Comparison of ENCODE assay signal across 2 cellular contexts in genomic region chr16:87764600-87765472, GRCh38.
TF ChIP-seq lines count a peak whose summit lies in the region.

No MANE protein-coding gene starts in this region.

TF ChIP-seq in IMR-90, 13 proteins besides CTCF, POLR2A, EP300 and RAD21:
- no peak for TF ChIP-seq ELK1 (IDR thresholded peaks at IDR 0.05; ENCODE audit: borderline replicate concordance, low read depth, low read length)
- TF ChIP-seq FOS (IDR thresholded peaks at IDR 0.05; ENCODE audit: low read depth, low read length), result no peak
- TF ChIP-seq BHLHE40 (IDR thresholded peaks at IDR 0.05; ENCODE audit: low read depth, low read length), result no peak
- no peak for TF ChIP-seq CHD1 (IDR thresholded peaks at IDR 0.05; ENCODE audit: low read depth, low read length)
- TF ChIP-seq RCOR1 (IDR thresholded peaks at IDR 0.05; ENCODE audit: insufficient replicate concordance, low read length), result no peak
- TF ChIP-seq MXI1 (IDR thresholded peaks at IDR 0.05; ENCODE audit: borderline replicate concordance, low read depth, low read length), result no peak
- no peak for TF ChIP-seq NFE2L2 (IDR thresholded peaks at IDR 0.05; ENCODE audit: low read depth, low read length)
- no peak for TF ChIP-seq CEBPB (IDR thresholded peaks at IDR 0.05; ENCODE audit: low read depth, low read length)

TF ChIP-seq in GM12878, 131 proteins besides CTCF, POLR2A, EP300 and RAD21 (continued from another document):
- TF ChIP-seq YY1 (IDR thresholded peaks at IDR 0.05; ENCODE audit: low read depth, low read length) (peak; percentile 57), JUND (IDR thresholded peaks at IDR 0.05; ENCODE audit: low read depth, low read length) (no peak), RUNX3 (IDR thresholded peaks at IDR 0.05; ENCODE audit: low read length) (0 out of 2 replicates have a peak, but pooled peaks have one; percentile 10), ELK1 (IDR thresholded peaks at IDR 0.05; ENCODE audit: low read depth, low read length) (no peak), KAT2A (conservative IDR thresholded peaks at IDR 0.05; ENCODE audit: control insufficient read depth, low read depth, low read length) (no peak)
